ENCODE assay signal across 4 cellular contexts in the genomic region with DNA sequence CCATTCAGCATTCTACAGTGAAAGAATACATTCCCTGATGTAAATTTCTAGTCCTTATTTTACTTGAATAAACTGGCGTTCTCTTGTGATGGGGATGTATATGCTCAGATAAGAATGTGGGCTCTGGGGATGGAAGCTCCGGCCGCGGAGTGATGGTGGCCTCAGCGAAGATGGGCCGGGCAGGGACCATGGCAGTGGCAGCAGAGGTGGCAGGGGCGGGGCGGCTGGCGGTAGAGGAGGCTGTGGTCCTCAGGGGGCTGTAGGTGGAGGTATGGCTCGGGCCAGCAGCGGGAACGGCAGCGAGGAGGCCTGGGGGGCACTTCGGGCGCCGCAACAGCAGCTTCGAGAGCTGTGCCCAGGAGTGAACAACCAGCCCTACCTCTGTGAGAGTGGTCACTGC. TPM values are rescaled to one million over a fixed set of nuclear protein-coding genes. Genes with fewer than 3 reads are reported as not detected.
"Had no signal": no experiment of that assay in that cellular context is flagged by ENCODE, and none has a peak within 500 bp of the region (broad histone marks: within the 10 kb centered on the region; RNA-seq: fewer than 3 reads in every experiment).

No MANE protein-coding gene starts in this region.

RNA-seq across cellular contexts. Expression of a gene that starts 44.0 kb away (rescaled TPM):
- total RNA-seq: bronchial epithelial cell, PC-9, Right ventricle myocardium superior had no signal
- polyA plus RNA-seq: adrenal gland had no signal
